In the genomic region with DNA sequence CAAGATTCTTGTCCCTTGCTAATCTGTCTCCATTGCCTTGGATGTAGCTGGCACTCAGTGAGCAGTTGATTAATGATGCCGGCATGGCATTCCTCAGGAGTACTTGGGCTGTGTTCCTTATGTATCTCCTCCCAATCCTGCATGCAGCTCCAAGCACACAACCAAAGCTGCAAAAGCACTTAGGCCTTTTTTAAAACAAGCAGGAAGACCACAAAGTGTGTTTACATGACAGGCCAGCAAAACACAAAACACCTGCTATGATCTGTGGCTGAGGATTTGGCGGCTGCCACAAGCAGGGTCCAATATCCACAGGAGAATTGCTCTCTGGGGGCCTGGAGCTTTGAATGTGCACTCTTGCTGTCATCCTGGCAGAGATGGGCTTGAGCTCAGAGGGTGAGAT, we compare ENCODE assay signal across 1 cellular context.
TF ChIP-seq lines count a peak whose summit lies in the region.

No MANE protein-coding gene starts in this region.

TF ChIP-seq in HepG2, 621 proteins besides CTCF, POLR2A, EP300 and RAD21 (continued from another document):
- no peak for TF ChIP-seq THYN1 (CRISPR knock-in tag; IDR thresholded peaks at IDR 0.05; ENCODE audit: borderline replicate concordance, low read depth)
- peak; percentile 60 for TF ChIP-seq SALL1 (CRISPR knock-in tag; IDR thresholded peaks at IDR 0.05)
- TF ChIP-seq MEIS1 (CRISPR knock-in tag; IDR thresholded peaks at IDR 0.05; ENCODE audit: borderline replicate concordance) = no peak
- TF ChIP-seq ZNF143 (CRISPR knock-in tag; IDR thresholded peaks at IDR 0.05) = no peak
- TF ChIP-seq, protein P1, sequence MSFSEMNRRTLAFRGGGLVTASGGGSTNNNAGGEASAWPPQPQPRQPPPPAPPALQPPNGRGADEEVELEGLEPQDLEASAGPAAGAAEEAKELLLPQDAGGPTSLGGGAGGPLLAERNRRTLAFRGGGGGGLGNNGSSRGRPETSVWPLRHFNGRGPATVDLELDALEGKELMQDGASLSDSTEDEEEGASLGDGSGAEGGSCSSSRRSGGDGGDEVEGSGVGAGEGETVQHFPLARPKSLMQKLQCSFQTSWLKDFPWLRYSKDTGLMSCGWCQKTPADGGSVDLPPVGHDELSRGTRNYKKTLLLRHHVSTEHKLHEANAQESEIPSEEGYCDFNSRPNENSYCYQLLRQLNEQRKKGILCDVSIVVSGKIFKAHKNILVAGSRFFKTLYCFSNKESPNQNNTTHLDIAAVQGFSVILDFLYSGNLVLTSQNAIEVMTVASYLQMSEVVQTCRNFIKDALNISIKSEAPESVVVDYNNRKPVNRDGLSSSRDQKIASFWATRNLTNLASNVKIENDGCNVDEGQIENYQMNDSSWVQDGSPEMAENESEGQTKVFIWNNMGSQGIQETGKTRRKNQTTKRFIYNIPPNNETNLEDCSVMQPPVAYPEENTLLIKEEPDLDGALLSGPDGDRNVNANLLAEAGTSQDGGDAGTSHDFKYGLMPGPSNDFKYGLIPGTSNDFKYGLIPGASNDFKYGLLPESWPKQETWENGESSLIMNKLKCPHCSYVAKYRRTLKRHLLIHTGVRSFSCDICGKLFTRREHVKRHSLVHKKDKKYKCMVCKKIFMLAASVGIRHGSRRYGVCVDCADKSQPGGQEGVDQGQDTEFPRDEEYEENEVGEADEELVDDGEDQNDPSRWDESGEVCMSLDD (CRISPR knock-in tag; IDR thresholded peaks at IDR 0.05; ENCODE audit: borderline replicate concordance) = no peak
- peak; percentile 65; the same call in 1 of the 2 replicates for TF ChIP-seq ZNF205 (CRISPR knock-in tag; IDR thresholded peaks at IDR 0.05)
- TF ChIP-seq, protein P2, sequence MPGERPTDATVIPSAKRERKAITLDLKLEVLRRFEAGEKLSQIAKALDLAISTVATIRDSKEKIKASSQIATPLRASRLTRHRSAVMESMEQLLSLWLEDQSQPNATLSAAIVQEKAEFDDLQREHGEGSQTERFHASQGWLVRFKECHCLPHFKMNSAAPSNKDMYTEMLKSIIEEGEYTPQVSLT (CRISPR knock-in tag; IDR thresholded peaks at IDR 0.05; ENCODE audit: borderline replicate concordance, low read depth) = no peak
- TF ChIP-seq BHLHE40 (IDR thresholded peaks at IDR 0.05; ENCODE audit: low read length) = no peak
- TF ChIP-seq FOXA3 (CRISPR knock-in tag; IDR thresholded peaks at IDR 0.05) = 0 out of 2 replicates have a peak, but pooled peaks have one; percentile 16
- TF ChIP-seq, protein P3, sequence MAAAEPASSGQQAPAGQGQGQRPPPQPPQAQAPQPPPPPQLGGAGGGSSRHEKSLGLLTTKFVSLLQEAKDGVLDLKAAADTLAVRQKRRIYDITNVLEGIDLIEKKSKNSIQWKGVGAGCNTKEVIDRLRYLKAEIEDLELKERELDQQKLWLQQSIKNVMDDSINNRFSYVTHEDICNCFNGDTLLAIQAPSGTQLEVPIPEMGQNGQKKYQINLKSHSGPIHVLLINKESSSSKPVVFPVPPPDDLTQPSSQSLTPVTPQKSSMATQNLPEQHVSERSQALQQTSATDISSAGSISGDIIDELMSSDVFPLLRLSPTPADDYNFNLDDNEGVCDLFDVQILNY (CRISPR knock-in tag; conservative IDR thresholded peaks at IDR 0.05) = no peak
- TF ChIP-seq, protein P4, sequence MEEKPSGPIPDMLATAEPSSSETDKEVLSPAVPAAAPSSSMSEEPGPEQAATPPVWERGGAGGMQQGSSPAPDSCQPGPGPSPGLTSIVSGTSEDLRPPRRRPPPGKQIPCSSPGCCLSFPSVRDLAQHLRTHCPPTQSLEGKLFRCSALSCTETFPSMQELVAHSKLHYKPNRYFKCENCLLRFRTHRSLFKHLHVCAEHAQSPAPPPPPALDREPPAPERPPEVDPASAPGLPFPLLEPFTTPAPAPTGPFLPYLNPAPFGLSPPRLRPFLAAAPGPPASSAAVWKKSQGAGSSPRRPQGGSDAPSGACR (CRISPR knock-in tag; IDR thresholded peaks at IDR 0.05) = no peak
- TF ChIP-seq PCBP2 (optimal IDR thresholded peaks at IDR 0.05; ENCODE audit: low read depth, low read length, poor library complexity, severe bottlenecking) = no peak
- TF ChIP-seq, protein P5, sequence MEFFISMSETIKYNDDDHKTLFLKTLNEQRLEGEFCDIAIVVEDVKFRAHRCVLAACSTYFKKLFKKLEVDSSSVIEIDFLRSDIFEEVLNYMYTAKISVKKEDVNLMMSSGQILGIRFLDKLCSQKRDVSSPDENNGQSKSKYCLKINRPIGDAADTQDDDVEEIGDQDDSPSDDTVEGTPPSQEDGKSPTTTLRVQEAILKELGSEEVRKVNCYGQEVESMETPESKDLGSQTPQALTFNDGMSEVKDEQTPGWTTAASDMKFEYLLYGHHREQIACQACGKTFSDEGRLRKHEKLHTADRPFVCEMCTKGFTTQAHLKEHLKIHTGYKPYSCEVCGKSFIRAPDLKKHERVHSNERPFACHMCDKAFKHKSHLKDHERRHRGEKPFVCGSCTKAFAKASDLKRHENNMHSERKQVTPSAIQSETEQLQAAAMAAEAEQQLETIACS (CRISPR knock-in tag; IDR thresholded peaks at IDR 0.05) = no peak
- no peak for TF ChIP-seq GATAD2A (CRISPR knock-in tag; IDR thresholded peaks at IDR 0.05)
- TF ChIP-seq HNF4A (CRISPR knock-in tag; IDR thresholded peaks at IDR 0.05) = peak; percentile 45; the same call in 1 of the 2 replicates
- TF ChIP-seq, protein P6, sequence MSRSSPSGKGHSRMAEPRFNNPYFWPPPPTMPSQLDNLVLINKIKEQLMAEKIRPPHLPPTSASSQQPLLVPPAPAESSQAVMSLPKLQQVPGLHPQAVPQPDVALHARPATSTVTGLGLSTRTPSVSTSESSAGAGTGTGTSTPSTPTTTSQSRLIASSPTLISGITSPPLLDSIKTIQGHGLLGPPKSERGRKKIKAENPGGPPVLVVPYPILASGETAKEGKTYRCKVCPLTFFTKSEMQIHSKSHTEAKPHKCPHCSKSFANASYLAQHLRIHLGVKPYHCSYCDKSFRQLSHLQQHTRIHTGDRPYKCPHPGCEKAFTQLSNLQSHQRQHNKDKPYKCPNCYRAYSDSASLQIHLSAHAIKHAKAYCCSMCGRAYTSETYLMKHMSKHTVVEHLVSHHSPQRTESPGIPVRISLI (CRISPR knock-in tag; IDR thresholded peaks at IDR 0.05; ENCODE audit: borderline replicate concordance) = no peak
- TF ChIP-seq MTF2 (CRISPR knock-in tag; IDR thresholded peaks at IDR 0.05; ENCODE audit: borderline replicate concordance) = no peak
